In the genomic region with DNA sequence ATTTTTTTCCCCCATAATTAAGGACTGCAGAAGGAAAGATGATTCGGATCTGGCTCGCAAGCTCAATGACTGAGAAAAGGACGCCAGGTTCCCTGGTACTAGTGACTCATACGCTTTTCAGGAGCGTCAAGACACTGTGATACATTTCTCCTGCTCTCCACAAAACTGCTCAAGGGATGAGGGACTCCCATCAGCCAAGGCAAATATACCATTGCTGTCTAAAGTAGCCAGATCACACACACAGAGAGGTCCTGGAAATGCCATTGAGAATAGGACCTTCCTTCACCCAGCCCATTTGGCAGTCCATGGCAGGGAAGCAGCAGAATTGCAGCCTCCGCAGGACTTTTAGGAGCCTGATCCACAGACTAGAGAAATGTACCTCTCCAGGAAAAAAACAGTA, we compare ENCODE assay signal across 10 cellular contexts.
DNase-seq lines count a peak whose midpoint lies in the region; ATAC-seq and TF ChIP-seq lines count a peak whose summit lies in the region.
"Had no signal": no experiment of that assay in that cellular context is flagged by ENCODE, and none has a peak within 500 bp of the region (broad histone marks: within the 10 kb centered on the region; RNA-seq: fewer than 3 reads in every experiment).

No MANE protein-coding gene starts in this region.

- H3K27ac Mint-ChIP-seq in activated T-cell treated with anti-CD3 and anti-CD28 coated beads, Interleukin-2, amount 50 U/mL, for 72 hours: no peak overlapping the region
- H3K27ac Mint-ChIP-seq: activated naive CD8-positive, alpha-beta T cell treated with anti-CD3 and anti-CD28 coated beads for 36 hours had no signal

- TF ChIP-seq POLR2A in thyroid gland (IDR thresholded peaks at IDR 0.05): no peak

- no peaks in the 10 kb centered on the region for H3K36me3 ChIP-seq in lower lobe of right lung
- H3K36me3 ChIP-seq in thyroid gland: no peaks in the 10 kb centered on the region
- H3K36me3 ChIP-seq: WERI-Rb-1 had no signal

- H3K4me3 Mint-ChIP-seq in activated T-cell treated with anti-CD3 and anti-CD28 coated beads, Interleukin-2, amount 50 U/mL, for 72 hours: no peak overlapping the region
- H3K4me3 Mint-ChIP-seq: activated naive CD8-positive, alpha-beta T cell treated with anti-CD3 and anti-CD28 coated beads for 36 hours had no signal

- H3K27ac ChIP-seq in cingulate gyrus (ENCODE audit: low read depth, low read length) (peak overlapping the region; percentile 57), lower lobe of right lung (peak overlapping the region; percentile 76), thyroid gland (peak overlapping the region; percentile 64 to 82 (median 69))
- H3K27ac ChIP-seq: WERI-Rb-1 had no signal

- 87 to 88% methylated on average over 6 of the region's 6 CpGs for WGBS in thyroid gland, 2 donors

- H3K36me3 Mint-ChIP-seq in activated T-cell treated with anti-CD3 and anti-CD28 coated beads, Interleukin-2, amount 50 U/mL, for 72 hours (ENCODE audit: insufficient read depth in 2 of 2): peaks cover 2 to 8% of the 10 kb centered on the region in 2 donors
- H3K36me3 Mint-ChIP-seq: activated naive CD8-positive, alpha-beta T cell treated with anti-CD3 and anti-CD28 coated beads for 36 hours had no signal

- peaks cover 38% of the 10 kb centered on the region for H3K4me1 ChIP-seq in lower lobe of right lung
- peaks cover 10 to 19% of the 10 kb centered on the region in 2 donors for H3K4me1 ChIP-seq in thyroid gland

- H3K9me3 Mint-ChIP-seq in activated T-cell treated with anti-CD3 and anti-CD28 coated beads, Interleukin-2, amount 50 U/mL, for 72 hours: peaks cover 0 to 2% of the 10 kb centered on the region in 2 donors

- H3K27me3 ChIP-seq in lower lobe of right lung (ENCODE audit: low read depth) (no peaks in the 10 kb centered on the region), thyroid gland (no peaks in the 10 kb centered on the region)

- peaks cover 7% of the 10 kb centered on the region for H3K27me3 Mint-ChIP-seq in activated T-cell treated with anti-CD3 and anti-CD28 coated beads, Interleukin-2, amount 50 U/mL, for 72 hours (ENCODE audit: low read depth)
- H3K27me3 Mint-ChIP-seq: activated naive CD8-positive, alpha-beta T cell treated with anti-CD3 and anti-CD28 coated beads for 36 hours had no signal

- no peak for ATAC-seq in lower lobe of right lung
- ATAC-seq in activated T-cell treated with anti-CD3 and anti-CD28 coated beads, Interleukin-2, amount 50 U/mL, for 72 hours (replicated peaks in 1 of 2): no peak

- intact Hi-C loops in lower lobe of right lung (cut with DNase I): no loop called here
- intact Hi-C loops in thyroid gland (cut with DNase I): no loop called here

- H3K4me1 Mint-ChIP-seq in activated T-cell treated with anti-CD3 and anti-CD28 coated beads, Interleukin-2, amount 50 U/mL, for 72 hours (ENCODE audit: low read depth): peaks cover 33% of the 10 kb centered on the region

- TF ChIP-seq CTCF in lower lobe of right lung (IDR thresholded peaks at IDR 0.05) (no peak), thyroid gland (IDR thresholded peaks at IDR 0.05) (no peak)

- H3K4me3 ChIP-seq in lower lobe of right lung (no peak overlapping the region), thyroid gland (replicated peaks in 1 of 3) (no peak overlapping the region)

- H3K9me3 ChIP-seq in lower lobe of right lung (no peaks in the 10 kb centered on the region), thyroid gland (no peaks in the 10 kb centered on the region)

- peak; percentile 89 for DNase-seq in M059J (ENCODE audit: low read depth)
- no peak for DNase-seq in lower lobe of right lung
- no peak for DNase-seq in thyroid gland
- DNase-seq in DMS153 treated with DMSO at 0.1 percent for 48 hours (lab: John Stamatoyannopoulos, UW; ENCODE audit: unreplicated experiment): no peak
- DNase-seq in NOMO-1 (lab: John Stamatoyannopoulos, UW; ENCODE audit: unreplicated experiment in 2 of 2): no peak
- DNase-seq in activated T-cell treated with anti-CD3 and anti-CD28 coated beads, Interleukin-2, amount 50 U/mL, for 72 hours: no peak
- no peak for DNase-seq in activated CD8-positive, alpha-beta memory T cell treated with anti-CD3 and anti-CD28 coated beads, Interleukin-2, amount 50 U/mL, for 4 hours
- DNase-seq: activated naive CD8-positive, alpha-beta T cell treated with anti-CD3 and anti-CD28 coated beads for 36 hours; WERI-Rb-1 had no signal
